Comparison of ENCODE assay signal across 1 cellular context in genomic region chr2:215796160-215796559, GRCh38.
TF ChIP-seq lines count a peak whose summit lies in the region.

No MANE protein-coding gene starts in this region.

TF ChIP-seq in SK-N-SH, 30 proteins besides CTCF, POLR2A, EP300 and RAD21 (continued from another document):
- TF ChIP-seq EZH2phosphoT487 (IDR thresholded peaks at IDR 0.05; ENCODE audit: borderline replicate concordance, low read depth) = no peak
- TF ChIP-seq USF2 (IDR thresholded peaks at IDR 0.05; ENCODE audit: borderline replicate concordance, low read depth, low read length) = no peak
- TF ChIP-seq FOXJ3 (CRISPR knock-in tag; IDR thresholded peaks at IDR 0.05) = no peak
- no peak for TF ChIP-seq TAF1 (IDR thresholded peaks at IDR 0.05; ENCODE audit: borderline replicate concordance, low read depth, low read length)
- TF ChIP-seq ZBTB33 (IDR thresholded peaks at IDR 0.05; ENCODE audit: borderline replicate concordance, low read depth) = no peak
- TF ChIP-seq MEF2A (IDR thresholded peaks at IDR 0.05; ENCODE audit: borderline replicate concordance, low read depth) = no peak
